ENCODE assay signal across 19 cellular contexts in genomic region chr16:18836702-18837101, GRCh38. TPM values are rescaled to one million over a fixed set of nuclear protein-coding genes. Genes with fewer than 3 reads are reported as not detected.
A peak's percentile ranks its signal among the peaks of the same experiment; 100 is the strongest.
DNase-seq lines count a peak whose midpoint lies in the region; ATAC-seq and TF ChIP-seq lines count a peak whose summit lies in the region.
"Had no signal": no experiment of that assay in that cellular context is flagged by ENCODE, and none has a peak within 500 bp of the region (broad histone marks: within the 10 kb centered on the region; RNA-seq: fewer than 3 reads in every experiment).

No MANE protein-coding gene starts in this region.

- intact Hi-C loops in activated T-helper 2 cell treated with anti-CD3 and anti-CD28 coated beads, Interferon-gamma antibody, Interleukin-2, Interleukin-4, amounts not matched to agents 10 μg/mL and 5 μg/mL and 100 μg/mL, durations not matched to agents 14 hours and 24 hours and 36 hours (cut with micrococcal nuclease), result no loop called here

- no peaks in the 10 kb centered on the region for H3K9me3 Mint-ChIP-seq in activated CD8-positive, alpha-beta memory T cell treated with anti-CD3 and anti-CD28 coated beads, Interleukin-2, amount 10 ng/mL, durations not matched to agents 7 days and 5 days (ENCODE audit: low read depth)
- H3K9me3 Mint-ChIP-seq in IgD-negative memory B cell, result no peaks in the 10 kb centered on the region
- H3K9me3 Mint-ChIP-seq in activated T-helper 2 cell treated with anti-CD3 and anti-CD28 coated beads, Interferon-gamma antibody, Interleukin-2, Interleukin-4, amounts not matched to agents 10 μg/mL and 5 μg/mL and 100 μg/mL, durations not matched to agents 14 hours and 24 hours and 36 hours, result no peaks in the 10 kb centered on the region
- peaks cover 3% of the 10 kb centered on the region for H3K9me3 Mint-ChIP-seq in nephron
- H3K9me3 Mint-ChIP-seq: memory B cell had no signal

- no peaks in the 10 kb centered on the region for H3K27me3 Mint-ChIP-seq in activated CD8-positive, alpha-beta memory T cell treated with anti-CD3 and anti-CD28 coated beads, Interleukin-2, amount 10 ng/mL, durations not matched to agents 7 days and 5 days
- H3K27me3 Mint-ChIP-seq in IgD-negative memory B cell, result no peaks in the 10 kb centered on the region
- no peaks in the 10 kb centered on the region for H3K27me3 Mint-ChIP-seq in activated T-helper 2 cell treated with anti-CD3 and anti-CD28 coated beads, Interferon-gamma antibody, Interleukin-2, Interleukin-4, amounts not matched to agents 10 μg/mL and 5 μg/mL and 100 μg/mL, durations not matched to agents 14 hours and 24 hours and 36 hours (ENCODE audit: low read depth)
- no peaks in the 10 kb centered on the region for H3K27me3 Mint-ChIP-seq in nephron (ENCODE audit: low read depth)
- H3K27me3 Mint-ChIP-seq: dendritic cell treated with granulocyte-macrophage colony-stimulating factor and Interleukin-4, amounts not matched to agents 40 ng/mL and 50 ng/mL, for 4 days; memory B cell had no signal

- H3K4me3 Mint-ChIP-seq in activated CD8-positive, alpha-beta memory T cell treated with anti-CD3 and anti-CD28 coated beads, Interleukin-2, amount 10 ng/mL, durations not matched to agents 7 days and 5 days, result no peak overlapping the region
- H3K4me3 Mint-ChIP-seq in IgD-negative memory B cell (no peak overlapping the region), nephron (no peak overlapping the region)
- peak overlapping the region; percentile 3 for H3K4me3 Mint-ChIP-seq in activated T-helper 2 cell treated with anti-CD3 and anti-CD28 coated beads, Interferon-gamma antibody, Interleukin-2, Interleukin-4, amounts not matched to agents 10 μg/mL and 5 μg/mL and 100 μg/mL, durations not matched to agents 14 hours and 24 hours and 36 hours (ENCODE audit: low read depth)
- H3K4me3 Mint-ChIP-seq: dendritic cell treated with granulocyte-macrophage colony-stimulating factor and Interleukin-4, amounts not matched to agents 40 ng/mL and 50 ng/mL, for 4 days; memory B cell had no signal

- H3K27ac Mint-ChIP-seq in activated CD8-positive, alpha-beta memory T cell treated with anti-CD3 and anti-CD28 coated beads, Interleukin-2, amount 10 ng/mL, durations not matched to agents 7 days and 5 days, result peak overlapping the region; percentile 41
- H3K27ac Mint-ChIP-seq in IgD-negative memory B cell (peak overlapping the region in 2 of 3 donors; percentile 24 to 92), nephron (peak overlapping the region in 2 of 3 experiments; percentile 32 to 75)
- H3K27ac Mint-ChIP-seq in activated T-helper 2 cell treated with anti-CD3 and anti-CD28 coated beads, Interferon-gamma antibody, Interleukin-2, Interleukin-4, amounts not matched to agents 10 μg/mL and 5 μg/mL and 100 μg/mL, durations not matched to agents 14 hours and 24 hours and 36 hours, result peak overlapping the region; percentile 76
- H3K27ac Mint-ChIP-seq: dendritic cell treated with granulocyte-macrophage colony-stimulating factor and Interleukin-4, amounts not matched to agents 40 ng/mL and 50 ng/mL, for 4 days; memory B cell had no signal

- H3K36me3 Mint-ChIP-seq in activated CD8-positive, alpha-beta memory T cell treated with anti-CD3 and anti-CD28 coated beads, Interleukin-2, amount 10 ng/mL, durations not matched to agents 7 days and 5 days, result peaks cover 66% of the 10 kb centered on the region
- H3K36me3 Mint-ChIP-seq in IgD-negative memory B cell (peaks cover 8% of the 10 kb centered on the region), nephron (ENCODE audit: low read depth) (peaks cover 76% of the 10 kb centered on the region)
- peaks cover 76% of the 10 kb centered on the region for H3K36me3 Mint-ChIP-seq in activated T-helper 2 cell treated with anti-CD3 and anti-CD28 coated beads, Interferon-gamma antibody, Interleukin-2, Interleukin-4, amounts not matched to agents 10 μg/mL and 5 μg/mL and 100 μg/mL, durations not matched to agents 14 hours and 24 hours and 36 hours (ENCODE audit: low read depth)

- ATAC-seq in activated CD8-positive, alpha-beta memory T cell treated with anti-CD3 and anti-CD28 coated beads, Interleukin-2, amount 10 ng/mL, durations not matched to agents 7 days and 5 days, result no peak
- ATAC-seq in HG02885 (IDR thresholded peaks at IDR 0.05; ENCODE audit: poor library complexity, unreplicated experiment), result no peak
- ATAC-seq: left lung had no signal

- no peak for DNase-seq in activated CD8-positive, alpha-beta memory T cell treated with anti-CD3 and anti-CD28 coated beads, Interleukin-2, amount 10 ng/mL, durations not matched to agents 7 days and 5 days
- no peak for DNase-seq in activated CD8-positive, alpha-beta memory T cell treated with anti-CD3 and anti-CD28 coated beads for 24 hours
- no peak for DNase-seq in activated T-helper 2 cell treated with anti-CD3 and anti-CD28 coated beads, Interferon-gamma antibody, Interleukin-2, Interleukin-4, amounts not matched to agents 10 μg/mL and 5 μg/mL and 100 μg/mL, durations not matched to agents 14 hours and 24 hours and 36 hours (ENCODE audit: low spot score)
- DNase-seq in NCI-H82 treated with DMSO at 0.1 percent for 48 hours (lab: John Stamatoyannopoulos, UW; ENCODE audit: unreplicated experiment), result no peak
- DNase-seq: adrenal gland; BE2C; central memory CD4-positive, alpha-beta T cell; EL; IMR-90; left lung; NCI-H146; NCI-H2107; NCI-H446 treated with DMSO at 0.1 percent for 48 hours; NCI-H82 had no signal

- CTCF ChIA-PET in activated CD8-positive, alpha-beta memory T cell treated with anti-CD3 and anti-CD28 coated beads, Interleukin-2, amount 10 ng/mL, durations not matched to agents 7 days and 5 days (lab: Charles Lee), result interaction anchor here (1.0 to 2.1 kb wide), 2 partner anchors 13 to 35 kb away, joined by 3 to 6 read pairs; partner anchors contain the start of gene ARL6IP1

- no peak for TF ChIP-seq CTCF in nephron (IDR thresholded peaks at IDR 0.05; ENCODE audit: unreplicated experiment in 3 of 3)

- peaks cover 14% of the 10 kb centered on the region for H3K4me1 Mint-ChIP-seq in activated CD8-positive, alpha-beta memory T cell treated with anti-CD3 and anti-CD28 coated beads, Interleukin-2, amount 10 ng/mL, durations not matched to agents 7 days and 5 days
- H3K4me1 Mint-ChIP-seq in IgD-negative memory B cell, result no peaks in the 10 kb centered on the region
- H3K4me1 Mint-ChIP-seq in activated T-helper 2 cell treated with anti-CD3 and anti-CD28 coated beads, Interferon-gamma antibody, Interleukin-2, Interleukin-4, amounts not matched to agents 10 μg/mL and 5 μg/mL and 100 μg/mL, durations not matched to agents 14 hours and 24 hours and 36 hours (ENCODE audit: low read depth), result peaks cover 18% of the 10 kb centered on the region
- H3K4me1 Mint-ChIP-seq in nephron, result no peaks in the 10 kb centered on the region
- H3K4me1 Mint-ChIP-seq: memory B cell had no signal

RNA-seq across cellular contexts. Expression of gene ARL6IP1, which starts 35.4 kb away (rescaled TPM):
- total RNA-seq in activated CD8-positive, alpha-beta memory T cell treated with anti-CD3 and anti-CD28 coated beads, Interleukin-2, amount 10 ng/mL, durations not matched to agents 7 days and 5 days, result 100 to 1,000 TPM; 194 to 207 TPM
- polyA plus RNA-seq in IgD-negative memory B cell, result 142 TPM
- total RNA-seq in activated T-helper 2 cell treated with anti-CD3 and anti-CD28 coated beads, Interferon-gamma antibody, Interleukin-2, Interleukin-4, amounts not matched to agents 10 μg/mL and 5 μg/mL and 100 μg/mL, durations not matched to agents 14 hours and 24 hours and 36 hours, result 112 TPM in 2 replicates

RNA-seq across cellular contexts. Expression of gene RPS15A, which starts 46.6 kb away (rescaled TPM):
- 1,000 to 10,000 TPM; 1,517 to 1,668 TPM for total RNA-seq in activated CD8-positive, alpha-beta memory T cell treated with anti-CD3 and anti-CD28 coated beads, Interleukin-2, amount 10 ng/mL, durations not matched to agents 7 days and 5 days
- 3,520 TPM for polyA plus RNA-seq in IgD-negative memory B cell
- total RNA-seq in activated T-helper 2 cell treated with anti-CD3 and anti-CD28 coated beads, Interferon-gamma antibody, Interleukin-2, Interleukin-4, amounts not matched to agents 10 μg/mL and 5 μg/mL and 100 μg/mL, durations not matched to agents 14 hours and 24 hours and 36 hours, result 1,903 and 1,963 TPM in 2 replicates
